Comparison of ENCODE assay signal across 1 cellular context in genomic region chr5:69414885-69415583, GRCh38.
TF ChIP-seq lines count a peak whose summit lies in the region.

A gene with protein sequence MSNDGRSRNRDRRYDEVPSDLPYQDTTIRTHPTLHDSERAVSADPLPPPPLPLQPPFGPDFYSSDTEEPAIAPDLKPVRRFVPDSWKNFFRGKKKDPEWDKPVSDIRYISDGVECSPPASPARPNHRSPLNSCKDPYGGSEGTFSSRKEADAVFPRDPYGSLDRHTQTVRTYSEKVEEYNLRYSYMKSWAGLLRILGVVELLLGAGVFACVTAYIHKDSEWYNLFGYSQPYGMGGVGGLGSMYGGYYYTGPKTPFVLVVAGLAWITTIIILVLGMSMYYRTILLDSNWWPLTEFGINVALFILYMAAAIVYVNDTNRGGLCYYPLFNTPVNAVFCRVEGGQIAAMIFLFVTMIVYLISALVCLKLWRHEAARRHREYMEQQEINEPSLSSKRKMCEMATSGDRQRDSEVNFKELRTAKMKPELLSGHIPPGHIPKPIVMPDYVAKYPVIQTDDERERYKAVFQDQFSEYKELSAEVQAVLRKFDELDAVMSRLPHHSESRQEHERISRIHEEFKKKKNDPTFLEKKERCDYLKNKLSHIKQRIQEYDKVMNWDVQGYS (plus strand): TSS chr5:69415116. CDS start chr5:69419386, 4,270 bp downstream.

TF ChIP-seq in H1, 55 proteins besides CTCF, POLR2A, EP300 and RAD21 (continued from another document):
- peak; percentile 77; the same call in 1 of the 2 replicates for TF ChIP-seq ATF3 (IDR thresholded peaks at IDR 0.05; ENCODE audit: insufficient read depth, low read depth, low read length)
- no peak for TF ChIP-seq GTF2F1 (IDR thresholded peaks at IDR 0.05; ENCODE audit: borderline replicate concordance, low read depth, low read length)
- TF ChIP-seq SRF (IDR thresholded peaks at IDR 0.05; ENCODE audit: low read depth, low read length) = no peak
- no peak for TF ChIP-seq SUZ12 (IDR thresholded peaks at IDR 0.05; ENCODE audit: low read length)
- peak; percentile 55; the same call in 1 of the 2 replicates for TF ChIP-seq TCF12 (IDR thresholded peaks at IDR 0.05; ENCODE audit: low read depth, low read length)
- TF ChIP-seq BRCA1 (IDR thresholded peaks at IDR 0.05; ENCODE audit: low read depth, low read length) = no peak
- TF ChIP-seq TEAD4 (IDR thresholded peaks at IDR 0.05; ENCODE audit: low read depth, low read length) = no peak
- no peak for TF ChIP-seq JUN (IDR thresholded peaks at IDR 0.05; ENCODE audit: low read depth, low read length)
- peak; percentile 90 for TF ChIP-seq MAX (IDR thresholded peaks at IDR 0.05)
- TF ChIP-seq HDAC2 (IDR thresholded peaks at IDR 0.05; ENCODE audit: borderline replicate concordance in 1 of 2, low read depth in 2 of 2, low read length in 2 of 2) = no peak
- TF ChIP-seq SIN3A (conservative IDR thresholded peaks at IDR 0.05 in 1 of 2, IDR thresholded peaks at IDR 0.05 in 1 of 2; ENCODE audit: low read depth in 1 of 2, low read length in 2 of 2) = peak in 1 of 2 experiments; percentile 71; a peak in 2 of 4 replicates
- no peak for TF ChIP-seq CBX5 (IDR thresholded peaks at IDR 0.05; ENCODE audit: low read depth, low read length)
- TF ChIP-seq RBBP5 (IDR thresholded peaks at IDR 0.05; ENCODE audit: borderline replicate concordance, low read depth, low read length) = peak; percentile 44; the same call in 1 of the 2 replicates
- peak; percentile 93 for TF ChIP-seq ASH2L (IDR thresholded peaks at IDR 0.05; ENCODE audit: low read length)
- TF ChIP-seq, protein P1, sequence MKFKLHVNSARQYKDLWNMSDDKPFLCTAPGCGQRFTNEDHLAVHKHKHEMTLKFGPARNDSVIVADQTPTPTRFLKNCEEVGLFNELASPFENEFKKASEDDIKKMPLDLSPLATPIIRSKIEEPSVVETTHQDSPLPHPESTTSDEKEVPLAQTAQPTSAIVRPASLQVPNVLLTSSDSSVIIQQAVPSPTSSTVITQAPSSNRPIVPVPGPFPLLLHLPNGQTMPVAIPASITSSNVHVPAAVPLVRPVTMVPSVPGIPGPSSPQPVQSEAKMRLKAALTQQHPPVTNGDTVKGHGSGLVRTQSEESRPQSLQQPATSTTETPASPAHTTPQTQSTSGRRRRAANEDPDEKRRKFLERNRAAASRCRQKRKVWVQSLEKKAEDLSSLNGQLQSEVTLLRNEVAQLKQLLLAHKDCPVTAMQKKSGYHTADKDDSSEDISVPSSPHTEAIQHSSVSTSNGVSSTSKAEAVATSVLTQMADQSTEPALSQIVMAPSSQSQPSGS (IDR thresholded peaks at IDR 0.05; ENCODE audit: low read length) = no peak
- no peak for TF ChIP-seq CTBP2 (IDR thresholded peaks at IDR 0.05; ENCODE audit: borderline replicate concordance, insufficient read depth, insufficient read length, low read length)
- TF ChIP-seq KDM1A (IDR thresholded peaks at IDR 0.05; ENCODE audit: borderline replicate concordance, low read length) = no peak
- no peak for TF ChIP-seq SP2 (IDR thresholded peaks at IDR 0.05; ENCODE audit: low read length)
- no peak for TF ChIP-seq SAP30 (IDR thresholded peaks at IDR 0.05; ENCODE audit: insufficient read depth, insufficient replicate concordance, low read length)
- TF ChIP-seq SP4 (IDR thresholded peaks at IDR 0.05; ENCODE audit: low read length) = no peak
- no peak for TF ChIP-seq CBX8 (IDR thresholded peaks at IDR 0.05; ENCODE audit: borderline replicate concordance, low read depth, low read length)
- peak; percentile 58 for TF ChIP-seq NRF1 (IDR thresholded peaks at IDR 0.05; ENCODE audit: low read depth, low read length)
- peak; percentile 78 for TF ChIP-seq POLR2AphosphoS5 (IDR thresholded peaks at IDR 0.05; ENCODE audit: low read depth, low read length)
- no peak for TF ChIP-seq MAFK (IDR thresholded peaks at IDR 0.05; ENCODE audit: low read depth, low read length)
- TF ChIP-seq PHF8 (conservative IDR thresholded peaks at IDR 0.05; ENCODE audit: low read depth, low read length) = peak; percentile 83
- TF ChIP-seq YY1 (IDR thresholded peaks at IDR 0.05; ENCODE audit: low read depth, low read length) = peak; percentile 28; the same call in 1 of the 2 replicates
- peak; percentile 90 for TF ChIP-seq USF2 (IDR thresholded peaks at IDR 0.05; ENCODE audit: low read length)
- peak; percentile 75 for TF ChIP-seq TBP (IDR thresholded peaks at IDR 0.05; ENCODE audit: low read depth, low read length)
- TF ChIP-seq RFX5 (IDR thresholded peaks at IDR 0.05; ENCODE audit: borderline replicate concordance, low read depth, low read length) = no peak
- no peak for TF ChIP-seq SP1 (IDR thresholded peaks at IDR 0.05; ENCODE audit: low read depth, low read length)
- TF ChIP-seq EGR1 (IDR thresholded peaks at IDR 0.05; ENCODE audit: borderline replicate concordance, low read depth, low read length) = no peak
- no peak for TF ChIP-seq CHD1 (IDR thresholded peaks at IDR 0.05; ENCODE audit: low read depth, low read length)
- TF ChIP-seq POU5F1 (IDR thresholded peaks at IDR 0.05; ENCODE audit: low read depth, low read length) = no peak
- no peak for TF ChIP-seq RXRA (IDR thresholded peaks at IDR 0.05; ENCODE audit: insufficient read depth, low read depth, low read length)
- no peak for TF ChIP-seq BACH1 (IDR thresholded peaks at IDR 0.05; ENCODE audit: low read length)
- no peak for TF ChIP-seq JUND (IDR thresholded peaks at IDR 0.05; ENCODE audit: low read length)
- TF ChIP-seq E2F6 (IDR thresholded peaks at IDR 0.05) = peak; percentile 72
- TF ChIP-seq CHD7 (IDR thresholded peaks at IDR 0.05; ENCODE audit: insufficient replicate concordance, low read length) = no peak
- TF ChIP-seq KDM5A (IDR thresholded peaks at IDR 0.05; ENCODE audit: low read length) = no peak
- no peak for TF ChIP-seq SIRT6 (IDR thresholded peaks at IDR 0.05; ENCODE audit: low read length)
- peak; percentile 85 for TF ChIP-seq TAF1 (IDR thresholded peaks at IDR 0.05; ENCODE audit: low read depth, low read length)
